Comparison of ENCODE assay signal across 14 cellular contexts in the genomic region with DNA sequence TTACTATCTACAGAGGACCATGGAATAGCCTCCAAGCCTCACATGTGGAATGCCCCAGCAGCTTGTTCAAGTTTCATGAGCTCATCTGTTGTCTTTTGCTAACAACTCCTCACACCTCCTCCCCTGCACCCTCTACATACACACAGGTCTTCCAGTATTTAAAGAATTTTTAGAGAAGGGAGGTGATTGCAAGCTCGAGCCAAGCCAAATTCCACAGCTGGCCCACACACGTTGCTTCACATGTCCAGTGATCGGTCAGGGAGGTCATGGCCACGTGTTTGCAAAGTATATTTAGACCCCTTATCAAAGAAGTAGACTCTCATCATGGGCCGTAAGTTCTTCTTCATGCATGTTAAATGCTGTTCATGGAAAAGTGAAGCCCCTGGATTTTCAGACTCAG.
A peak's percentile ranks its signal among the peaks of the same experiment; 100 is the strongest.
DNase-seq lines count a peak whose midpoint lies in the region; ATAC-seq and TF ChIP-seq lines count a peak whose summit lies in the region.
"Had no signal": no experiment of that assay in that cellular context is flagged by ENCODE, and none has a peak within 500 bp of the region (broad histone marks: within the 10 kb centered on the region; RNA-seq: fewer than 3 reads in every experiment).

No MANE protein-coding gene starts in this region.

- H3K27me3 Mint-ChIP-seq in activated naive CD4-positive, alpha-beta T cell treated with anti-CD3 and anti-CD28 coated beads for 36 hours (ENCODE audit: low read depth), result no peaks in the 10 kb centered on the region
- H3K27me3 Mint-ChIP-seq: B cell; CD4-positive, alpha-beta T cell had no signal

- H4K91ac ChIP-seq in trophoblast cell (ENCODE audit: low read depth, low read length), result no peak overlapping the region

- no CpG with 5 or more reads among the region's 5 CpGs for WGBS in trophoblast cell (ENCODE audit: extremely low coverage, insufficient coverage, insufficient read length)

- no peak for TF ChIP-seq POLR2A in vagina (IDR thresholded peaks at IDR 0.05)

- no peak for ATAC-seq in GM18868 (IDR thresholded peaks at IDR 0.05; ENCODE audit: unreplicated experiment)
- ATAC-seq: HepG2 had no signal

- DNase-seq in SJSA1 (ENCODE audit: low read depth in 1 of 2, low spot score in 2 of 2) (peak; percentile 80 to 83), glomerular visceral epithelial cell (ENCODE audit: extremely low spot score) (peak; percentile 9), trophoblast cell (peak; percentile 6 to 36), vagina (ENCODE audit: extremely low spot score in 2 of 2) (no peak), NCI-H128 (lab: John Stamatoyannopoulos, UW; ENCODE audit: unreplicated experiment) (no peak)
- no peak for DNase-seq in activated naive CD4-positive, alpha-beta T cell treated with anti-CD3 and anti-CD28 coated beads for 36 hours
- DNase-seq: C1 segment of cervical spinal cord; Calu3; CD4-positive, alpha-beta T cell; DMS 273 treated with DMSO at 0.1 percent for 48 hours; H7 had no signal

- intact Hi-C loops in vagina (cut with DNase I), result no loop called here
- intact Hi-C loops in activated naive CD4-positive, alpha-beta T cell treated with anti-CD3 and anti-CD28 coated beads for 36 hours (cut with micrococcal nuclease), result no loop called here

- H3K18ac ChIP-seq in trophoblast cell (ENCODE audit: low read length), result no peak overlapping the region

- no peak for TF ChIP-seq CTCF in vagina (IDR thresholded peaks at IDR 0.05)

- H3K4me1 ChIP-seq in SJSA1 (replicated peaks) (peaks cover 48% of the 10 kb centered on the region), trophoblast cell (ENCODE audit: control insufficient read depth in 1 of 2, insufficient read depth in 2 of 2, low read length in 2 of 2) (peaks cover 0 to 3% of the 10 kb centered on the region in 2 experiments), vagina (peaks cover 11% of the 10 kb centered on the region)

- no peak overlapping the region for H3K14ac ChIP-seq in trophoblast cell (ENCODE audit: low read length)

- H2BK12ac ChIP-seq in trophoblast cell (ENCODE audit: low read length), result no peak overlapping the region

- CTCF ChIA-PET in activated naive CD4-positive, alpha-beta T cell treated with anti-CD3 and anti-CD28 coated beads for 36 hours (lab: Charles Lee), result interaction anchor here (1.0 kb wide), 1 partner anchor 22 kb away, joined by 3 read pairs; no protein-coding TSS in a partner anchor

- no peaks in the 10 kb centered on the region for H3K36me3 ChIP-seq in SJSA1
- no peaks in the 10 kb centered on the region for H3K36me3 ChIP-seq in trophoblast cell (ENCODE audit: control insufficient read depth in 1 of 2, insufficient read depth in 2 of 2, low read length in 2 of 2)
- no peaks in the 10 kb centered on the region for H3K36me3 ChIP-seq in vagina

- H3K4me2 ChIP-seq in trophoblast cell (ENCODE audit: low read length), result no peak overlapping the region

- no peak overlapping the region for H4K8ac ChIP-seq in trophoblast cell (ENCODE audit: low read depth, low read length)

- H2AK5ac ChIP-seq in trophoblast cell (ENCODE audit: low read length), result no peak overlapping the region

- H3K79me1 ChIP-seq in trophoblast cell (ENCODE audit: low read length), result no peaks in the 10 kb centered on the region

- no peaks in the 10 kb centered on the region for H3K4me1 Mint-ChIP-seq in activated naive CD4-positive, alpha-beta T cell treated with anti-CD3 and anti-CD28 coated beads for 36 hours (ENCODE audit: low read depth)
- H3K4me1 Mint-ChIP-seq: B cell had no signal

- no peak overlapping the region for H3K4ac ChIP-seq in trophoblast cell (ENCODE audit: low read depth, low read length)

- no peak overlapping the region for H3K9ac ChIP-seq in trophoblast cell (ENCODE audit: low read length)

- no peaks in the 10 kb centered on the region for H3K79me2 ChIP-seq in trophoblast cell (ENCODE audit: control insufficient read depth, insufficient read depth, low read length, poor library complexity)

- H3K27ac ChIP-seq in SJSA1, result peak overlapping the region; percentile 67
- no peak overlapping the region for H3K27ac ChIP-seq in trophoblast cell (ENCODE audit: low read depth, low read length)
- H3K27ac ChIP-seq in vagina, result peak overlapping the region; percentile 24

- H3K27me3 ChIP-seq in SJSA1 (replicated peaks) (no peaks in the 10 kb centered on the region), trophoblast cell (ENCODE audit: insufficient read depth, low read length) (no peaks in the 10 kb centered on the region), vagina (no peaks in the 10 kb centered on the region)

- H2BK120ac ChIP-seq in trophoblast cell (ENCODE audit: insufficient read depth, low read length, poor library complexity), result no peak overlapping the region

- no peaks in the 10 kb centered on the region for H3K36me3 Mint-ChIP-seq in activated naive CD4-positive, alpha-beta T cell treated with anti-CD3 and anti-CD28 coated beads for 36 hours (ENCODE audit: low read depth)

- no peak overlapping the region for H2BK5ac ChIP-seq in trophoblast cell (ENCODE audit: low read depth, low read length, poor library complexity)

- no peak overlapping the region for H4K12ac ChIP-seq in trophoblast cell (ENCODE audit: low read depth, low read length)

- H3K4me3 ChIP-seq in SJSA1 (no peak overlapping the region), trophoblast cell (ENCODE audit: low read depth, low read length) (no peak overlapping the region), vagina (no peak overlapping the region)

- no peaks in the 10 kb centered on the region for H3K9me3 ChIP-seq in SJSA1 (replicated peaks)
- H3K9me3 ChIP-seq in trophoblast cell (ENCODE audit: insufficient read depth, low read depth, low read length), result no peaks in the 10 kb centered on the region
- no peaks in the 10 kb centered on the region for H3K9me3 ChIP-seq in vagina

- H3K23ac ChIP-seq in trophoblast cell (ENCODE audit: low read length), result no peak overlapping the region

- H3K27ac Mint-ChIP-seq in activated naive CD4-positive, alpha-beta T cell treated with anti-CD3 and anti-CD28 coated beads for 36 hours, result no peak overlapping the region
- H3K27ac Mint-ChIP-seq: B cell; CD4-positive, alpha-beta T cell had no signal

- H3K4me3 Mint-ChIP-seq in activated naive CD4-positive, alpha-beta T cell treated with anti-CD3 and anti-CD28 coated beads for 36 hours, result no peak overlapping the region
- H3K4me3 Mint-ChIP-seq: B cell; CD4-positive, alpha-beta T cell had no signal

- H3K9me3 Mint-ChIP-seq in activated naive CD4-positive, alpha-beta T cell treated with anti-CD3 and anti-CD28 coated beads for 36 hours, result no peaks in the 10 kb centered on the region

- no peak overlapping the region for H2AFZ ChIP-seq in trophoblast cell (ENCODE audit: insufficient read depth, low read length, poor library complexity)

Comparison
In these comparisons a context has a peak if more than half of its experiments do, and no peak if none do; other contexts are left out.
1. DNase-seq: peak in SJSA1 (2 of 2), glomerular visceral epithelial cell (single experiment) and trophoblast cell (2 of 2); none in vagina (0 of 2), NCI-H128 (single experiment) and activated naive CD4-positive, alpha-beta T cell treated with anti-CD3 and anti-CD28 coated beads for 36 hours (single experiment).